In the genomic region with DNA sequence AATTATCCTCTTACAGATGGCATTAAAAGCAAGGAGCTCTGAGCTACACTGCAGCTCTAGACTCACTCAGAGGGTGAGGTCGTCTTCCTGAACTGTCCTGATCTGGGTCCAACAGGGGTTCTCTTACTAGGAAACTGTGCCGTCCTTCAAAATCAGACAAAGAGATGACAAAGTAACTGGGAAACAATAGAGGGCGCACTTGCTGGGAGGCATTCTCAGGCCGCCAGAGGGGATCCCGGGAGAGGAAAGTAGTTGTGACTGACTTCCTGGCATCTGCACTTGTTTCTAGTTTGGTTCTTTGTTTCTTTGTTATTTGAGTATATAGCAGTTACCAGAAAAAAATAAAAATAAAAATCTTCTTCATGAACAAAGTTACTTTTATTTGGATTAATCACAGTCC, we compare ENCODE assay signal across 2 cellular contexts.
TF ChIP-seq lines count a peak whose summit lies in the region.

No MANE protein-coding gene starts in this region.

TF ChIP-seq in IMR-90, 13 proteins besides CTCF, POLR2A, EP300 and RAD21 (continued from another document):
- TF ChIP-seq, protein P1, sequence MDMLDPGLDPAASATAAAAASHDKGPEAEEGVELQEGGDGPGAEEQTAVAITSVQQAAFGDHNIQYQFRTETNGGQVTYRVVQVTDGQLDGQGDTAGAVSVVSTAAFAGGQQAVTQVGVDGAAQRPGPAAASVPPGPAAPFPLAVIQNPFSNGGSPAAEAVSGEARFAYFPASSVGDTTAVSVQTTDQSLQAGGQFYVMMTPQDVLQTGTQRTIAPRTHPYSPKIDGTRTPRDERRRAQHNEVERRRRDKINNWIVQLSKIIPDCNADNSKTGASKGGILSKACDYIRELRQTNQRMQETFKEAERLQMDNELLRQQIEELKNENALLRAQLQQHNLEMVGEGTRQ (IDR thresholded peaks at IDR 0.05; ENCODE audit: low read depth, low read length) = no peak
- no peak for TF ChIP-seq FOS (IDR thresholded peaks at IDR 0.05; ENCODE audit: low read depth, low read length)
- TF ChIP-seq SMC3 (IDR thresholded peaks at IDR 0.05; ENCODE audit: low read depth, low read length) = no peak
- no peak for TF ChIP-seq MXI1 (IDR thresholded peaks at IDR 0.05; ENCODE audit: borderline replicate concordance, low read depth, low read length)
- no peak for TF ChIP-seq RFX5 (IDR thresholded peaks at IDR 0.05; ENCODE audit: low read depth, low read length)
- no peak for TF ChIP-seq CHD1 (IDR thresholded peaks at IDR 0.05; ENCODE audit: low read depth, low read length)
- TF ChIP-seq, protein P2, sequence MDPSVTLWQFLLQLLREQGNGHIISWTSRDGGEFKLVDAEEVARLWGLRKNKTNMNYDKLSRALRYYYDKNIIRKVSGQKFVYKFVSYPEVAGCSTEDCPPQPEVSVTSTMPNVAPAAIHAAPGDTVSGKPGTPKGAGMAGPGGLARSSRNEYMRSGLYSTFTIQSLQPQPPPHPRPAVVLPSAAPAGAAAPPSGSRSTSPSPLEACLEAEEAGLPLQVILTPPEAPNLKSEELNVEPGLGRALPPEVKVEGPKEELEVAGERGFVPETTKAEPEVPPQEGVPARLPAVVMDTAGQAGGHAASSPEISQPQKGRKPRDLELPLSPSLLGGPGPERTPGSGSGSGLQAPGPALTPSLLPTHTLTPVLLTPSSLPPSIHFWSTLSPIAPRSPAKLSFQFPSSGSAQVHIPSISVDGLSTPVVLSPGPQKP (IDR thresholded peaks at IDR 0.05; ENCODE audit: borderline replicate concordance, low read depth, low read length) = no peak
- TF ChIP-seq BHLHE40 (IDR thresholded peaks at IDR 0.05; ENCODE audit: low read depth, low read length) = no peak
- no peak for TF ChIP-seq NFE2L2 (IDR thresholded peaks at IDR 0.05; ENCODE audit: low read depth, low read length)
- no peak for TF ChIP-seq RCOR1 (IDR thresholded peaks at IDR 0.05; ENCODE audit: insufficient replicate concordance, low read length)
- TF ChIP-seq CEBPB (IDR thresholded peaks at IDR 0.05; ENCODE audit: low read depth, low read length) = no peak
- TF ChIP-seq MAFK (IDR thresholded peaks at IDR 0.05; ENCODE audit: low read depth, low read length) = no peak

TF ChIP-seq in liver, 16 proteins besides CTCF, POLR2A, EP300 and RAD21 (continued from another document):
- TF ChIP-seq, protein P3, sequence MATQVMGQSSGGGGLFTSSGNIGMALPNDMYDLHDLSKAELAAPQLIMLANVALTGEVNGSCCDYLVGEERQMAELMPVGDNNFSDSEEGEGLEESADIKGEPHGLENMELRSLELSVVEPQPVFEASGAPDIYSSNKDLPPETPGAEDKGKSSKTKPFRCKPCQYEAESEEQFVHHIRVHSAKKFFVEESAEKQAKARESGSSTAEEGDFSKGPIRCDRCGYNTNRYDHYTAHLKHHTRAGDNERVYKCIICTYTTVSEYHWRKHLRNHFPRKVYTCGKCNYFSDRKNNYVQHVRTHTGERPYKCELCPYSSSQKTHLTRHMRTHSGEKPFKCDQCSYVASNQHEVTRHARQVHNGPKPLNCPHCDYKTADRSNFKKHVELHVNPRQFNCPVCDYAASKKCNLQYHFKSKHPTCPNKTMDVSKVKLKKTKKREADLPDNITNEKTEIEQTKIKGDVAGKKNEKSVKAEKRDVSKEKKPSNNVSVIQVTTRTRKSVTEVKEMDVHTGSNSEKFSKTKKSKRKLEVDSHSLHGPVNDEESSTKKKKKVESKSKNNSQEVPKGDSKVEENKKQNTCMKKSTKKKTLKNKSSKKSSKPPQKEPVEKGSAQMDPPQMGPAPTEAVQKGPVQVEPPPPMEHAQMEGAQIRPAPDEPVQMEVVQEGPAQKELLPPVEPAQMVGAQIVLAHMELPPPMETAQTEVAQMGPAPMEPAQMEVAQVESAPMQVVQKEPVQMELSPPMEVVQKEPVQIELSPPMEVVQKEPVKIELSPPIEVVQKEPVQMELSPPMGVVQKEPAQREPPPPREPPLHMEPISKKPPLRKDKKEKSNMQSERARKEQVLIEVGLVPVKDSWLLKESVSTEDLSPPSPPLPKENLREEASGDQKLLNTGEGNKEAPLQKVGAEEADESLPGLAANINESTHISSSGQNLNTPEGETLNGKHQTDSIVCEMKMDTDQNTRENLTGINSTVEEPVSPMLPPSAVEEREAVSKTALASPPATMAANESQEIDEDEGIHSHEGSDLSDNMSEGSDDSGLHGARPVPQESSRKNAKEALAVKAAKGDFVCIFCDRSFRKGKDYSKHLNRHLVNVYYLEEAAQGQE (IDR thresholded peaks at IDR 0.05) = no peak
- no peak for TF ChIP-seq HNF4A (conservative IDR thresholded peaks at IDR 0.05)
- no peak for TF ChIP-seq EGR1 (IDR thresholded peaks at IDR 0.05; ENCODE audit: low read depth in 2 of 2)
- no peak for TF ChIP-seq RXRA (IDR thresholded peaks at IDR 0.05)
- no peak for TF ChIP-seq TAF1 (conservative IDR thresholded peaks at IDR 0.05)
- no peak for TF ChIP-seq SP1 (IDR thresholded peaks at IDR 0.05)
- TF ChIP-seq, protein P4, sequence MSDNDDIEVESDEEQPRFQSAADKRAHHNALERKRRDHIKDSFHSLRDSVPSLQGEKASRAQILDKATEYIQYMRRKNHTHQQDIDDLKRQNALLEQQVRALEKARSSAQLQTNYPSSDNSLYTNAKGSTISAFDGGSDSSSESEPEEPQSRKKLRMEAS (IDR thresholded peaks at IDR 0.05) = no peak
- TF ChIP-seq FOXA2 (IDR thresholded peaks at IDR 0.05) = no peak
- TF ChIP-seq, protein P5, sequence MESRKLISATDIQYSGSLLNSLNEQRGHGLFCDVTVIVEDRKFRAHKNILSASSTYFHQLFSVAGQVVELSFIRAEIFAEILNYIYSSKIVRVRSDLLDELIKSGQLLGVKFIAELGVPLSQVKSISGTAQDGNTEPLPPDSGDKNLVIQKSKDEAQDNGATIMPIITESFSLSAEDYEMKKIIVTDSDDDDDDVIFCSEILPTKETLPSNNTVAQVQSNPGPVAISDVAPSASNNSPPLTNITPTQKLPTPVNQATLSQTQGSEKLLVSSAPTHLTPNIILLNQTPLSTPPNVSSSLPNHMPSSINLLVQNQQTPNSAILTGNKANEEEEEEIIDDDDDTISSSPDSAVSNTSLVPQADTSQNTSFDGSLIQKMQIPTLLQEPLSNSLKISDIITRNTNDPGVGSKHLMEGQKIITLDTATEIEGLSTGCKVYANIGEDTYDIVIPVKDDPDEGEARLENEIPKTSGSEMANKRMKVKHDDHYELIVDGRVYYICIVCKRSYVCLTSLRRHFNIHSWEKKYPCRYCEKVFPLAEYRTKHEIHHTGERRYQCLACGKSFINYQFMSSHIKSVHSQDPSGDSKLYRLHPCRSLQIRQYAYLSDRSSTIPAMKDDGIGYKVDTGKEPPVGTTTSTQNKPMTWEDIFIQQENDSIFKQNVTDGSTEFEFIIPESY (IDR thresholded peaks at IDR 0.05) = no peak
- no peak for TF ChIP-seq JUND (IDR thresholded peaks at IDR 0.05)
